ENCODE assay signal across 14 cellular contexts in genomic region chr11:57414612-57415212, GRCh38. TPM values are rescaled to one million over a fixed set of nuclear protein-coding genes. Genes with fewer than 3 reads are reported as not detected.
A peak's percentile ranks its signal among the peaks of the same experiment; 100 is the strongest.
DNase-seq lines count a peak whose midpoint lies in the region; ATAC-seq and TF ChIP-seq lines count a peak whose summit lies in the region.
"Had no signal": no experiment of that assay in that cellular context is flagged by ENCODE, and none has a peak within 500 bp of the region (broad histone marks: within the 10 kb centered on the region; RNA-seq: fewer than 3 reads in every experiment).

No MANE protein-coding gene starts in this region.

- H4K20me1 ChIP-seq in H9 (ENCODE audit: control insufficient read depth, insufficient read depth, insufficient read length) (no peaks in the 10 kb centered on the region), osteoblast (ENCODE audit: insufficient read depth, low read length) (peaks cover 4% of the 10 kb centered on the region)

- H2BK20ac ChIP-seq in H9 (ENCODE audit: low read depth, low read length, poor library complexity, severe bottlenecking) = no peak overlapping the region

- H4K8ac ChIP-seq in H9 (replicated peaks; ENCODE audit: insufficient read length, low read depth, low read length) = no peak overlapping the region

- peaks cover 11% of the 10 kb centered on the region for H3K4me1 Mint-ChIP-seq in activated naive CD4-positive, alpha-beta T cell treated with anti-CD3 and anti-CD28 coated beads, Interleukin-2, amount 10 ng/mL, durations not matched to agents 7 days and 5 days
- peaks cover 8 to 14% of the 10 kb centered on the region in 2 experiments for H3K4me1 Mint-ChIP-seq in H9
- peaks cover 35% of the 10 kb centered on the region for H3K4me1 Mint-ChIP-seq in activated T-helper 17 cell treated with anti-CD3 and anti-CD28 coated beads, Interleukin-2, amount 50 U/mL, for 72 hours
- H3K4me1 Mint-ChIP-seq in stimulated activated naive CD8-positive, alpha-beta T cell treated with anti-CD3 and anti-CD28 coated beads, Interleukin-15, Interleukin-2, amounts not matched to agents 100 ng/mL and 50 ng/mL, for 24 hours (ENCODE audit: low read depth) = peaks cover 75% of the 10 kb centered on the region

- no peak overlapping the region for H4K91ac ChIP-seq in H9 (ENCODE audit: insufficient read length, low read depth, low read length)

- H3K23ac ChIP-seq in H9 (ENCODE audit: insufficient read length, low read depth, low read length) = no peak overlapping the region

- no peaks in the 10 kb centered on the region for H3K9me3 Mint-ChIP-seq in activated naive CD4-positive, alpha-beta T cell treated with anti-CD3 and anti-CD28 coated beads, Interleukin-2, amount 10 ng/mL, durations not matched to agents 7 days and 5 days
- no peaks in the 10 kb centered on the region for H3K9me3 Mint-ChIP-seq in H9
- no peaks in the 10 kb centered on the region for H3K9me3 Mint-ChIP-seq in activated T-helper 17 cell treated with anti-CD3 and anti-CD28 coated beads, Interleukin-2, amount 50 U/mL, for 72 hours
- no peaks in the 10 kb centered on the region for H3K9me3 Mint-ChIP-seq in stimulated activated naive CD8-positive, alpha-beta T cell treated with anti-CD3 and anti-CD28 coated beads, Interleukin-15, Interleukin-2, amounts not matched to agents 100 ng/mL and 50 ng/mL, for 24 hours

- no peak overlapping the region for H4K5ac ChIP-seq in H9 (ENCODE audit: insufficient read length, low read depth, low read length)

- no peaks in the 10 kb centered on the region for H3K27me3 Mint-ChIP-seq in activated naive CD4-positive, alpha-beta T cell treated with anti-CD3 and anti-CD28 coated beads, Interleukin-2, amount 10 ng/mL, durations not matched to agents 7 days and 5 days
- no peaks in the 10 kb centered on the region for H3K27me3 Mint-ChIP-seq in H9 (ENCODE audit: low read depth)
- H3K27me3 Mint-ChIP-seq in activated T-helper 17 cell treated with anti-CD3 and anti-CD28 coated beads, Interleukin-2, amount 50 U/mL, for 72 hours = no peaks in the 10 kb centered on the region
- no peaks in the 10 kb centered on the region for H3K27me3 Mint-ChIP-seq in stimulated activated naive CD8-positive, alpha-beta T cell treated with anti-CD3 and anti-CD28 coated beads, Interleukin-15, Interleukin-2, amounts not matched to agents 100 ng/mL and 50 ng/mL, for 24 hours

- H3K27me3 ChIP-seq in H9 (ENCODE audit: insufficient read depth, low read length) (no peaks in the 10 kb centered on the region), osteoblast (ENCODE audit: insufficient read depth, low read length) (no peaks in the 10 kb centered on the region)

- H3K14ac ChIP-seq in H9 (ENCODE audit: insufficient read depth, low read length) = no peak overlapping the region

- H2BK15ac ChIP-seq in H9 (ENCODE audit: low read depth, low read length) = no peak overlapping the region

- no peak overlapping the region for H3K27ac ChIP-seq in H9 (ENCODE audit: insufficient read length, low read depth, low read length)
- no peak overlapping the region for H3K27ac ChIP-seq in osteoblast (ENCODE audit: low read depth, low read length)

- H2BK12ac ChIP-seq in H9 (ENCODE audit: insufficient read length, low read depth, low read length) = no peak overlapping the region

- WGBS in H9 (ENCODE audit: extremely low coverage, insufficient read length, low lambda C conversion rate) = no CpG with 5 or more reads among the region's 11 CpGs

- H3K18ac ChIP-seq in H9 (ENCODE audit: insufficient read length, low read depth, low read length) = no peak overlapping the region

- H3K79me1 ChIP-seq in H9 (ENCODE audit: insufficient read depth, low read depth, low read length, poor library complexity, severe bottlenecking) = no peaks in the 10 kb centered on the region

- peaks cover 69% of the 10 kb centered on the region for H3K36me3 ChIP-seq in osteoblast (ENCODE audit: insufficient read depth, low read length)

- H2AFZ ChIP-seq in H9 (ENCODE audit: low read length) (no peak overlapping the region), osteoblast (ENCODE audit: low read length) (no peak overlapping the region)

- H3K36me3 Mint-ChIP-seq in activated naive CD4-positive, alpha-beta T cell treated with anti-CD3 and anti-CD28 coated beads, Interleukin-2, amount 10 ng/mL, durations not matched to agents 7 days and 5 days = peaks cover 61% of the 10 kb centered on the region
- peaks cover 35 to 65% (median 58%) of the 10 kb centered on the region in 3 experiments for H3K36me3 Mint-ChIP-seq in H9 (ENCODE audit: insufficient read depth in 1 of 3, low read depth in 3 of 3)
- H3K36me3 Mint-ChIP-seq in activated T-helper 17 cell treated with anti-CD3 and anti-CD28 coated beads, Interleukin-2, amount 50 U/mL, for 72 hours (ENCODE audit: low read depth) = peaks cover 100% of the 10 kb centered on the region
- peaks cover 88% of the 10 kb centered on the region for H3K36me3 Mint-ChIP-seq in stimulated activated naive CD8-positive, alpha-beta T cell treated with anti-CD3 and anti-CD28 coated beads, Interleukin-15, Interleukin-2, amounts not matched to agents 100 ng/mL and 50 ng/mL, for 24 hours (ENCODE audit: low read depth)

- H3K9me3 ChIP-seq in H9 (ENCODE audit: control insufficient read depth, low read depth, low read length) (no peaks in the 10 kb centered on the region), osteoblast (ENCODE audit: low read depth, low read length) (no peaks in the 10 kb centered on the region)

- no peak for TF ChIP-seq CTCF in H9 (conservative IDR thresholded peaks at IDR 0.05)
- TF ChIP-seq CTCF in osteoblast (IDR thresholded peaks at IDR 0.05; ENCODE audit: extremely low read depth, low read depth, low read length) = no peak

- no peaks in the 10 kb centered on the region for H3K23me2 ChIP-seq in H9 (ENCODE audit: insufficient read length, low read depth, low read length, poor library complexity, severe bottlenecking)

- H3K56ac ChIP-seq in H9 (ENCODE audit: insufficient read length, low read depth, low read length) = peak overlapping the region; percentile 34

- no peak overlapping the region for H3K9ac ChIP-seq in H9 (ENCODE audit: extremely low read depth, insufficient read length, low read length)

- H2BK5ac ChIP-seq in H9 (ENCODE audit: insufficient read length, low read length) = no peak overlapping the region

- DNase-seq in activated naive CD4-positive, alpha-beta T cell treated with anti-CD3 and anti-CD28 coated beads, Interleukin-2, amount 10 ng/mL, durations not matched to agents 7 days and 5 days = no peak
- no peak for DNase-seq in activated naive CD4-positive, alpha-beta T cell treated with Interleukin-2 at 50 U/mL for 16 hours
- DNase-seq in H9 (no peak), osteoblast (ENCODE audit: insufficient read length, low spot score, missing footprints) (no peak)
- no peak for DNase-seq in stimulated activated CD8-positive, alpha-beta memory T cell treated with anti-CD3 and anti-CD28 coated beads, Interleukin-4, amount 100 ng/mL, for 48 hours
- DNase-seq: AML-193, Kasumi-1, NCI-H1417 treated with DMSO at 0.1 percent for 48 hours, NCI-H2029 treated with DMSO at 0.1 percent for 48 hours, SIG-M5 had no signal

- H3K4me2 ChIP-seq in H9 (ENCODE audit: insufficient read depth, insufficient read length, low read length) (no peak overlapping the region), osteoblast (ENCODE audit: insufficient read depth, low read length) (no peak overlapping the region)

- H2AK5ac ChIP-seq in H9 (ENCODE audit: insufficient read length, low read length) = no peak overlapping the region

- no peak overlapping the region for H3T11ph ChIP-seq in H9 (ENCODE audit: low read length)

- H3K4me3 ChIP-seq in osteoblast (ENCODE audit: insufficient read depth, low read length) = no peak overlapping the region

- CTCF ChIA-PET in activated naive CD4-positive, alpha-beta T cell treated with anti-CD3 and anti-CD28 coated beads, Interleukin-2, amount 10 ng/mL, durations not matched to agents 7 days and 5 days (lab: Charles Lee) = no interaction called here

- no peak overlapping the region for H2BK120ac ChIP-seq in H9 (ENCODE audit: low read depth, low read length, poor library complexity, severe bottlenecking)

- H3K79me2 ChIP-seq in H9 (ENCODE audit: insufficient read depth, low read length) (no peaks in the 10 kb centered on the region), osteoblast (ENCODE audit: insufficient read depth, low read length) (peaks cover 4% of the 10 kb centered on the region)

- no peak overlapping the region for H3K4ac ChIP-seq in H9 (ENCODE audit: low read depth, low read length)

- ATAC-seq in activated T-helper 17 cell treated with anti-CD3 and anti-CD28 coated beads, Interleukin-2, amount 50 U/mL, for 72 hours (replicated peaks) = peak; percentile 48

- H3K4me1 ChIP-seq in H9 (ENCODE audit: insufficient read depth, low read length) (no peaks in the 10 kb centered on the region; the same call in 1 of the 2 replicates), osteoblast (ENCODE audit: insufficient read depth, low read length) (peaks cover 5% of the 10 kb centered on the region)

- no peak overlapping the region for H3K4me3 Mint-ChIP-seq in activated naive CD4-positive, alpha-beta T cell treated with anti-CD3 and anti-CD28 coated beads, Interleukin-2, amount 10 ng/mL, durations not matched to agents 7 days and 5 days
- H3K4me3 Mint-ChIP-seq in H9 = no peak overlapping the region
- H3K4me3 Mint-ChIP-seq in activated T-helper 17 cell treated with anti-CD3 and anti-CD28 coated beads, Interleukin-2, amount 50 U/mL, for 72 hours = peak overlapping the region; percentile 42
- H3K4me3 Mint-ChIP-seq in stimulated activated naive CD8-positive, alpha-beta T cell treated with anti-CD3 and anti-CD28 coated beads, Interleukin-15, Interleukin-2, amounts not matched to agents 100 ng/mL and 50 ng/mL, for 24 hours = peak overlapping the region; percentile 0

- peak overlapping the region; percentile 63 for H3K27ac Mint-ChIP-seq in activated naive CD4-positive, alpha-beta T cell treated with anti-CD3 and anti-CD28 coated beads, Interleukin-2, amount 10 ng/mL, durations not matched to agents 7 days and 5 days
- H3K27ac Mint-ChIP-seq in H9 = peak overlapping the region in 1 of 3 experiments; percentile 1; a peak in 2 of 7 replicates
- H3K27ac Mint-ChIP-seq in activated T-helper 17 cell treated with anti-CD3 and anti-CD28 coated beads, Interleukin-2, amount 50 U/mL, for 72 hours = peak overlapping the region; percentile 69
- H3K27ac Mint-ChIP-seq in stimulated activated naive CD8-positive, alpha-beta T cell treated with anti-CD3 and anti-CD28 coated beads, Interleukin-15, Interleukin-2, amounts not matched to agents 100 ng/mL and 50 ng/mL, for 24 hours = peak overlapping the region; percentile 58

RNA-seq across cellular contexts. Expression of gene SLC43A3, which starts 12.2 kb away (rescaled TPM):
- 21.4 and 21.9 TPM in 2 replicates for total RNA-seq in H9 (2021)
- total RNA-seq in activated T-helper 17 cell treated with anti-CD3 and anti-CD28 coated beads, Interleukin-2, amount 50 U/mL, for 72 hours = 100 to 1,000 TPM; 346 to 386 TPM
- 51.4 and 61.0 TPM in 2 replicates for total RNA-seq in osteoblast
- total RNA-seq: G401 had no signal

RNA-seq across cellular contexts. Expression of gene PRG2, which starts 24.3 kb away (rescaled TPM):
- total RNA-seq in H9 (2021) (0.31 TPM in 1 of 2 replicates, not detected in the other), osteoblast (not detected in 2 replicates)
- total RNA-seq in activated T-helper 17 cell treated with anti-CD3 and anti-CD28 coated beads, Interleukin-2, amount 50 U/mL, for 72 hours = 1 to 10 TPM; 2.2 to 6.2 TPM
- total RNA-seq: G401, H1 had no signal

RNA-seq across cellular contexts. Expression of gene PRG3, which starts 33.8 kb away (rescaled TPM):
- total RNA-seq in H9 (2021) (not detected in 2 replicates), osteoblast (not detected in 2 replicates)
- not detected for total RNA-seq in activated T-helper 17 cell treated with anti-CD3 and anti-CD28 coated beads, Interleukin-2, amount 50 U/mL, for 72 hours
- total RNA-seq: G401, H1 had no signal

RNA-seq across cellular contexts. Expression of gene RTN4RL2, which starts 45.6 kb away (rescaled TPM):
- total RNA-seq in H9 (2021) = 7.0 and 7.1 TPM in 2 replicates
- total RNA-seq in activated T-helper 17 cell treated with anti-CD3 and anti-CD28 coated beads, Interleukin-2, amount 50 U/mL, for 72 hours = under 1 TPM; 0.22 to 0.82 TPM
- total RNA-seq in osteoblast = 0.29 and 0.36 TPM in 2 replicates
- total RNA-seq: G401 had no signal

Comparison
In these comparisons a context has a peak if more than half of its experiments do, and no peak if none do; other contexts are left out.
1. H3K4me3 Mint-ChIP-seq: peak in activated T-helper 17 cell treated with anti-CD3 and anti-CD28 coated beads, Interleukin-2, amount 50 U/mL, for 72 hours (single experiment) and stimulated activated naive CD8-positive, alpha-beta T cell treated with anti-CD3 and anti-CD28 coated beads, Interleukin-15, Interleukin-2, amounts not matched to agents 100 ng/mL and 50 ng/mL, for 24 hours (single experiment); none in activated naive CD4-positive, alpha-beta T cell treated with anti-CD3 and anti-CD28 coated beads, Interleukin-2, amount 10 ng/mL, durations not matched to agents 7 days and 5 days (single experiment) and H9 (0 of 2).